ENCODE assay signal across 8 cellular contexts in genomic region chr1:154418062-154418897, GRCh38. TPM values are rescaled to one million over a fixed set of nuclear protein-coding genes. Genes with fewer than 3 reads are reported as not detected.
A peak's percentile ranks its signal among the peaks of the same experiment; 100 is the strongest.
DNase-seq lines count a peak whose midpoint lies in the region; ATAC-seq and TF ChIP-seq lines count a peak whose summit lies in the region.

No MANE protein-coding gene starts in this region.

- H3K27me3 ChIP-seq in stomach: no peaks in the 10 kb centered on the region

- no peak overlapping the region for H3K4me3 ChIP-seq in stomach

- peak overlapping the region; percentile 32 for H3K27ac Mint-ChIP-seq in activated CD4-positive, alpha-beta T cell treated with anti-CD3 and anti-CD28 coated beads, Interleukin-2, amount 10 ng/mL, durations not matched to agents 24 days and 14 days

- no peaks in the 10 kb centered on the region for H3K9me3 ChIP-seq in stomach

- no peak for TF ChIP-seq EP300 in stomach (IDR thresholded peaks at IDR 0.05)

- no peaks in the 10 kb centered on the region for H3K36me3 ChIP-seq in stomach

- ATAC-seq in HG03460 (IDR thresholded peaks at IDR 0.05; ENCODE audit: unreplicated experiment): no peak

- peak in 1 of 4 donors; percentile 10 for TF ChIP-seq POLR2A in stomach (IDR thresholded peaks at IDR 0.05)

- 36 to 47% (median 43%) methylated on average over 17 of the region's 17 CpGs for WGBS in stomach, 5 donors

- no peaks in the 10 kb centered on the region for H3K9me3 Mint-ChIP-seq in activated CD4-positive, alpha-beta T cell treated with anti-CD3 and anti-CD28 coated beads, Interleukin-2, amount 10 ng/mL, durations not matched to agents 24 days and 14 days

- no peaks in the 10 kb centered on the region for H3K36me3 Mint-ChIP-seq in activated CD4-positive, alpha-beta T cell treated with anti-CD3 and anti-CD28 coated beads, Interleukin-2, amount 10 ng/mL, durations not matched to agents 24 days and 14 days (ENCODE audit: low read depth)

- DNase-seq in SIG-M5 treated with dmso at 0.1 percent for 504 hours (lab: John Stamatoyannopoulos, UW; ENCODE audit: unreplicated experiment) (peak; percentile 56), SIG-M5 (lab: John Stamatoyannopoulos, UW) (no peak), iris pigment epithelial cell (ENCODE audit: low read depth) (peak; percentile 30), stomach (peak; percentile 90), NCI-H128 (lab: John Stamatoyannopoulos, UW; ENCODE audit: unreplicated experiment) (no peak), hippocampal formation (lab: John Stamatoyannopoulos, UW) (no peak)
- DNase-seq in activated CD4-positive, alpha-beta T cell treated with anti-CD3 and anti-CD28 coated beads, Interleukin-2, amount 10 ng/mL, durations not matched to agents 24 days and 14 days: no peak

- intact Hi-C loops in activated CD4-positive, alpha-beta T cell treated with anti-CD3 and anti-CD28 coated beads, Interleukin-2, amount 10 ng/mL, durations not matched to agents 24 days and 14 days (cut with micrococcal nuclease): no loop called here
- intact Hi-C loops in stomach (cut with DNase I; ENCODE audit: low total_unique reads): no loop called here

- TF ChIP-seq CTCF in stomach (IDR thresholded peaks at IDR 0.05): no peak

- peaks cover 68 to 100% (median 84%) of the 10 kb centered on the region in 4 donors for H3K4me1 ChIP-seq in stomach

- no peaks in the 10 kb centered on the region for H3K27me3 Mint-ChIP-seq in activated CD4-positive, alpha-beta T cell treated with anti-CD3 and anti-CD28 coated beads, Interleukin-2, amount 10 ng/mL, durations not matched to agents 24 days and 14 days

- peaks cover 32% of the 10 kb centered on the region for H3K4me1 Mint-ChIP-seq in activated CD4-positive, alpha-beta T cell treated with anti-CD3 and anti-CD28 coated beads, Interleukin-2, amount 10 ng/mL, durations not matched to agents 24 days and 14 days

- H3K4me3 Mint-ChIP-seq in activated CD4-positive, alpha-beta T cell treated with anti-CD3 and anti-CD28 coated beads, Interleukin-2, amount 10 ng/mL, durations not matched to agents 24 days and 14 days: no peak overlapping the region

- H3K27ac ChIP-seq in stomach: peak overlapping the region; percentile 69 to 97 (median 95)

RNA-seq across cellular contexts. Expression of gene IL6R, which starts 13.1 kb away (rescaled TPM):
- total RNA-seq in activated CD4-positive, alpha-beta T cell treated with anti-CD3 and anti-CD28 coated beads, Interleukin-2, amount 10 ng/mL, durations not matched to agents 24 days and 14 days: 3.0 and 3.3 TPM in 2 replicates
- 10 to 100 TPM; 12.7 to 73.9 (median 37.4) TPM for total RNA-seq in stomach
- 1 to 10 TPM; 1.9 to 4.1 (median 4.0) TPM for polyA plus RNA-seq in stomach

Comparison
In these comparisons a context has a peak if more than half of its experiments do, and no peak if none do; other contexts are left out.
1. DNase-seq: peak in SIG-M5 treated with dmso at 0.1 percent for 504 hours (single experiment), iris pigment epithelial cell (single experiment) and stomach (single experiment); none in SIG-M5 (single experiment), activated CD4-positive, alpha-beta T cell treated with anti-CD3 and anti-CD28 coated beads, Interleukin-2, amount 10 ng/mL, durations not matched to agents 24 days and 14 days (single experiment), NCI-H128 (single experiment) and hippocampal formation (0 of 2).